Comparison of ENCODE assay signal across 15 cellular contexts in genomic region chr18:35117372-35117771, GRCh38.
A peak's percentile ranks its signal among the peaks of the same experiment; 100 is the strongest.
DNase-seq lines count a peak whose midpoint lies in the region; ATAC-seq and TF ChIP-seq lines count a peak whose summit lies in the region.
"Had no signal": no experiment of that assay in that cellular context is flagged by ENCODE, and none has a peak within 500 bp of the region (broad histone marks: within the 10 kb centered on the region; RNA-seq: fewer than 3 reads in every experiment).

No MANE protein-coding gene starts in this region.

- intact Hi-C loops in lower lobe of right lung (cut with DNase I), result no loop called here

- ATAC-seq in lower lobe of right lung (no peak), HG03342 (IDR thresholded peaks at IDR 0.05; ENCODE audit: unreplicated experiment) (no peak)
- ATAC-seq: activated naive CD4-positive, alpha-beta T cell treated with anti-CD3 and anti-CD28 coated beads, Interleukin-2, amount 50 U/mL, for 72 hours had no signal

- H3K27me3 ChIP-seq in lower lobe of right lung (ENCODE audit: low read depth) (no peaks in the 10 kb centered on the region), stomach smooth muscle (ENCODE audit: control insufficient read depth in 1 of 2, insufficient read depth in 2 of 2, low read length in 2 of 2) (no peaks in the 10 kb centered on the region)
- H3K27me3 ChIP-seq: thyroid gland had no signal

- no peak overlapping the region for H3K9ac ChIP-seq in stomach smooth muscle (ENCODE audit: low read length in 2 of 2)

- H3K27ac ChIP-seq in KOPT-K1 (ENCODE audit: low read depth, low read length, poor library complexity, severe bottlenecking) (peak overlapping the region; percentile 15), lower lobe of right lung (peak overlapping the region; percentile 42), stomach smooth muscle (ENCODE audit: low read length) (peak overlapping the region; percentile 71)
- H3K27ac ChIP-seq: C4-2B had no signal

- no peak for TF ChIP-seq CTCF in brain (conservative IDR thresholded peaks at IDR 0.05)
- no peak for TF ChIP-seq CTCF in lower lobe of right lung (IDR thresholded peaks at IDR 0.05)

- H3K4me1 ChIP-seq in lower lobe of right lung (peaks cover 24% of the 10 kb centered on the region), stomach smooth muscle (ENCODE audit: control insufficient read depth, insufficient read depth, low read length) (peaks cover 33% of the 10 kb centered on the region)

- peaks cover 3% of the 10 kb centered on the region for H3K27me3 Mint-ChIP-seq in brain

- H3K36me3 ChIP-seq in KOPT-K1 (ENCODE audit: insufficient read depth, low read length), result no peaks in the 10 kb centered on the region
- no peaks in the 10 kb centered on the region for H3K36me3 ChIP-seq in lower lobe of right lung
- H3K36me3 ChIP-seq in stomach smooth muscle (ENCODE audit: control insufficient read depth in 2 of 2, insufficient read depth in 2 of 2, low read length in 2 of 2), result no peaks in the 10 kb centered on the region
- H3K36me3 ChIP-seq: thyroid gland had no signal

- H3K9me3 ChIP-seq in KOPT-K1 (ENCODE audit: insufficient read depth, low read length, poor library complexity, severe bottlenecking) (peaks cover 5% of the 10 kb centered on the region), lower lobe of right lung (no peaks in the 10 kb centered on the region), stomach smooth muscle (ENCODE audit: control insufficient read depth in 2 of 2, low read length in 2 of 2) (no peaks in the 10 kb centered on the region)
- H3K9me3 ChIP-seq: thyroid gland had no signal

- peaks cover 2 to 8% (median 5%) of the 10 kb centered on the region in 5 experiments for H3K9me3 Mint-ChIP-seq in brain
- H3K9me3 Mint-ChIP-seq: activated naive CD4-positive, alpha-beta T cell treated with anti-CD3 and anti-CD28 coated beads, Interleukin-2, amount 50 U/mL, for 72 hours had no signal

- no peak for DNase-seq in lower lobe of right lung
- DNase-seq in HUDEP-2 (lab: John Stamatoyannopoulos, UW; ENCODE audit: unreplicated experiment in 76 of 76), result no peak
- DNase-seq in NCI-H1694 (lab: John Stamatoyannopoulos, UW), result no peak
- DNase-seq: activated CD4-positive, CD25-positive, alpha-beta regulatory T cell; activated CD8-positive, alpha-beta memory T cell treated with anti-CD3 and anti-CD28 coated beads, Interleukin-2, amount 50 U/mL, for 48 hours; cortex of kidney; erythroblast; NCI-H2081; thyroid gland had no signal

- peak overlapping the region in 4 of 5 experiments; percentile 68 to 94 (median 83) for H3K27ac Mint-ChIP-seq in brain

- no peak overlapping the region for H3K4me3 ChIP-seq in lower lobe of right lung
- H3K4me3 ChIP-seq in stomach smooth muscle (ENCODE audit: low read length in 2 of 2), result peak overlapping the region in 1 of 2 donors; percentile 29
- H3K4me3 ChIP-seq: thyroid gland had no signal

- H3K4me3 Mint-ChIP-seq in brain, result peak overlapping the region in 2 of 5 experiments; percentile 7 to 45

- peaks cover 55% of the 10 kb centered on the region for H3K4me1 Mint-ChIP-seq in brain

- H3K36me3 Mint-ChIP-seq in brain, result peaks cover 39% of the 10 kb centered on the region

Comparison
In these comparisons a context has a peak if more than half of its experiments do, and no peak if none do; other contexts are left out.
1. H3K27ac ChIP-seq: peak in every context shown above with its lines; median percentile 71 in stomach smooth muscle; 42 in lower lobe of right lung; 15 in KOPT-K1.